ENCODE assay signal across 19 cellular contexts in the genomic region with DNA sequence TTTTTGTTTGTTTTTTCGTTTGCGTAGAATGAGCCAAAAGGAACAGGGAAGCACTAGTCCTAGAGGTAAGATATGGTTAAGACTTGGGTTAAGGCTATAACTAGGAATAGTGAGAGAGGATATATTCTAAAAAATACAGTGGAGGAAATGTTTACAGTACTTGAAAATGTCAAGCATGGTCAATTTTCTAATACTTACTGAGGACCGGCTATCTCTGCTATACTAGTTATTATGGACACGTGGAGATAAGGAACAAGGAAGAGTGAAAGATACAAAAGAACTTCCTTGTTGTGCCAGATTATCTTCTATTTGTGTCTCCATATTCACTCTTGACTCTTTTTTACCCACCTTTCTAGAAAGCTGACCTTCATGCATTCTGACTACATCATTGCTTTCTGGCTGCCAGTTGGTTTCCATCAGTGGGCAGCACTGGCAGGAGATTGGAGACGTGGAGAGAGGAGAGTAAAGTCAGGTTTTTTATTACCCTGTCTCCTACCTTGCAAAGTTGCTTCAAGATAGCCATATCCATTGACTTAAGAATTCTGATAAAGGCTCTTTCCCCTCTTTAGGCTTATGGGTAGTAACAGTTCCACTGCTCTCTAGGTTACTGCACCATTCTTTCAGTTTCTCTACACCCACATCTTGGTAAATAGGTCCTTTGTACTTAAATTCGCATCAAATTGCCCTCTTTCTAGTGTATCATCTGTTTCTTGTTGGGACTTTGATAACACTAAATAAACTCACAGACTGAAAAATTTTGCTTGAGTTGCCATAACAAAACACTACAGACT. TPM values are rescaled to one million over a fixed set of nuclear protein-coding genes. Genes with fewer than 3 reads are reported as not detected.
A peak's percentile ranks its signal among the peaks of the same experiment; 100 is the strongest.
DNase-seq lines count a peak whose midpoint lies in the region; ATAC-seq, FAIRE-seq and TF ChIP-seq lines count a peak whose summit lies in the region.
"Had no signal": no experiment of that assay in that cellular context is flagged by ENCODE, and none has a peak within 500 bp of the region (broad histone marks: within the 10 kb centered on the region; RNA-seq: fewer than 3 reads in every experiment).

No MANE protein-coding gene starts in this region.

- POLR2A ChIA-PET in activated CD4-positive, alpha-beta memory T cell treated with anti-CD3 and anti-CD28 coated beads for 36 hours (lab: Charles Lee) = no interaction called here
- POLR2A ChIA-PET in activated CD4-positive, alpha-beta memory T cell treated with anti-CD3 and anti-CD28 coated beads, Interleukin-2, amount 10 ng/mL, durations not matched to agents 7 days and 5 days (lab: Charles Lee) = interaction anchor here (1.0 to 1.3 kb wide), 2 partner anchors 8 to 10 kb away, joined by 3 to 6 read pairs; partner anchors contain the start of gene RFX3

- WGBS in mesendoderm (ENCODE audit: extremely low coverage, insufficient coverage, low lambda C conversion rate) = 100% methylated on average over 2 of the region's 6 CpGs
- WGBS in mammary epithelial cell (ENCODE audit: low coverage, missing lambda C conversion rate) = 95% methylated on average over 6 of the region's 6 CpGs

- H3K4me3 ChIP-seq in mesendoderm (ENCODE audit: low read length) = no peak overlapping the region
- no peak overlapping the region for H3K4me3 ChIP-seq in mammary epithelial cell (replicated peaks in 1 of 3; ENCODE audit: insufficient read depth in 1 of 3, low read depth in 2 of 3, low read length in 3 of 3)
- H3K4me3 ChIP-seq: A549, Peyer's patch had no signal

- peaks cover 15% of the 10 kb centered on the region for H3K36me3 Mint-ChIP-seq in activated CD4-positive, alpha-beta memory T cell treated with anti-CD3 and anti-CD28 coated beads for 36 hours
- H3K36me3 Mint-ChIP-seq in activated CD4-positive, alpha-beta memory T cell treated with anti-CD3 and anti-CD28 coated beads, Interleukin-2, amount 10 ng/mL, durations not matched to agents 7 days and 5 days (ENCODE audit: low read depth) = peaks cover 47% of the 10 kb centered on the region
- H3K36me3 Mint-ChIP-seq in activated T-helper 17 cell treated with anti-CD3 and anti-CD28 coated beads, Interleukin-2, amount 50 U/mL, for 72 hours (ENCODE audit: low read depth) = no peaks in the 10 kb centered on the region

- no peak overlapping the region for H2BK120ac ChIP-seq in mesendoderm (ENCODE audit: low read depth, low read length)

- intact Hi-C loops in activated CD4-positive, alpha-beta memory T cell treated with anti-CD3 and anti-CD28 coated beads for 36 hours (cut with micrococcal nuclease) = no loop called here
- intact Hi-C loops in mammary epithelial cell (cut with micrococcal nuclease) = no loop called here

- H3K23ac ChIP-seq in mesendoderm (ENCODE audit: low read length) = no peak overlapping the region

- no peak overlapping the region for H4K5ac ChIP-seq in mesendoderm (ENCODE audit: low read length)

- H2BK15ac ChIP-seq in mesendoderm (replicated peaks; ENCODE audit: low read depth) = no peak overlapping the region

- no peak overlapping the region for H3K4me3 Mint-ChIP-seq in activated CD4-positive, alpha-beta memory T cell treated with anti-CD3 and anti-CD28 coated beads for 36 hours
- H3K4me3 Mint-ChIP-seq in activated CD4-positive, alpha-beta memory T cell treated with anti-CD3 and anti-CD28 coated beads, Interleukin-2, amount 10 ng/mL, durations not matched to agents 7 days and 5 days = no peak overlapping the region
- H3K4me3 Mint-ChIP-seq in activated T-helper 17 cell treated with anti-CD3 and anti-CD28 coated beads, Interleukin-2, amount 50 U/mL, for 72 hours = peak overlapping the region; percentile 25
- H3K4me3 Mint-ChIP-seq: H9 had no signal

- TF ChIP-seq CTCF in D721Med (IDR thresholded peaks at IDR 0.05; ENCODE audit: insufficient read depth, missing control alignments) (no peak), mammary epithelial cell (conservative IDR thresholded peaks at IDR 0.05 in 1 of 2, IDR thresholded peaks at IDR 0.05 in 1 of 2; ENCODE audit: extremely low read depth in 1 of 2, insufficient read depth in 1 of 2, low read depth in 1 of 2, low read length in 2 of 2) (no peak)

- H3K36me3 ChIP-seq in mesendoderm (ENCODE audit: control insufficient read depth, insufficient read depth, low read length) (no peaks in the 10 kb centered on the region), mammary epithelial cell (ENCODE audit: insufficient read depth, low read length) (no peaks in the 10 kb centered on the region)
- H3K36me3 ChIP-seq: Peyer's patch had no signal

- peak overlapping the region; percentile 39 for H4K8ac ChIP-seq in mesendoderm (ENCODE audit: low read depth, low read length)

- no peak for DNase-seq in activated CD4-positive, alpha-beta memory T cell treated with anti-CD3 and anti-CD28 coated beads for 36 hours
- DNase-seq in activated CD4-positive, alpha-beta memory T cell treated with anti-CD3 and anti-CD28 coated beads, Interleukin-2, amount 10 ng/mL, durations not matched to agents 7 days and 5 days = no peak
- DNase-seq in mesendoderm = no peak
- no peak for DNase-seq in D721Med (ENCODE audit: insufficient read length, low spot score)
- DNase-seq in mammary epithelial cell = no peak
- DNase-seq: COR-L47, H9, IMR-90, NCI-H1417, NCI-H1930, NCI-H2171, NCI-H510A, NCI-H82, Peyer's patch had no signal

- no peak overlapping the region for H2BK5ac ChIP-seq in mesendoderm (ENCODE audit: low read length)

- no peak overlapping the region for H3K4me2 ChIP-seq in mesendoderm (ENCODE audit: low read length)
- H3K4me2 ChIP-seq in mammary epithelial cell (ENCODE audit: insufficient read depth, low read depth, low read length) = no peak overlapping the region
- H3K4me2 ChIP-seq: A549 had no signal

- H3K9ac ChIP-seq in mesendoderm (ENCODE audit: low read length) (no peak overlapping the region), mammary epithelial cell (ENCODE audit: insufficient read depth, low read length) (no peak overlapping the region)

- H3K27ac ChIP-seq in mesendoderm (ENCODE audit: low read depth, low read length) (no peak overlapping the region), mammary epithelial cell (ENCODE audit: insufficient read depth, low read depth, low read length) (no peak overlapping the region)
- H3K27ac ChIP-seq: A549, C4-2B, Peyer's patch had no signal

- no peak overlapping the region for H3K56ac ChIP-seq in mesendoderm (ENCODE audit: low read length)

- no peak overlapping the region for H2AFZ ChIP-seq in mammary epithelial cell (ENCODE audit: low read depth, low read length)

- BruUV-seq in mammary epithelial cell (replicated peaks; lab: Mats Ljungman, UMichigan) = no TSS peak

- no peak overlapping the region for H3K18ac ChIP-seq in mesendoderm (ENCODE audit: low read length)

- H3K79me2 ChIP-seq in mesendoderm (ENCODE audit: control insufficient read depth, insufficient read depth, low read length) (no peaks in the 10 kb centered on the region), mammary epithelial cell (ENCODE audit: insufficient read depth, low read length) (peaks cover 9% of the 10 kb centered on the region)

- H2AK5ac ChIP-seq in mesendoderm (ENCODE audit: low read length) = no peak overlapping the region

- H3K27ac Mint-ChIP-seq in activated CD4-positive, alpha-beta memory T cell treated with anti-CD3 and anti-CD28 coated beads for 36 hours = peak overlapping the region; percentile 25
- H3K27ac Mint-ChIP-seq in activated CD4-positive, alpha-beta memory T cell treated with anti-CD3 and anti-CD28 coated beads, Interleukin-2, amount 10 ng/mL, durations not matched to agents 7 days and 5 days = no peak overlapping the region
- H3K27ac Mint-ChIP-seq in activated T-helper 17 cell treated with anti-CD3 and anti-CD28 coated beads, Interleukin-2, amount 50 U/mL, for 72 hours = peak overlapping the region; percentile 47
- H3K27ac Mint-ChIP-seq: H9 had no signal

- H3K79me1 ChIP-seq in mesendoderm (ENCODE audit: low read length) = no peaks in the 10 kb centered on the region

- peaks cover 26% of the 10 kb centered on the region for H3K4me1 Mint-ChIP-seq in activated CD4-positive, alpha-beta memory T cell treated with anti-CD3 and anti-CD28 coated beads for 36 hours (ENCODE audit: low read depth)
- peaks cover 13% of the 10 kb centered on the region for H3K4me1 Mint-ChIP-seq in activated CD4-positive, alpha-beta memory T cell treated with anti-CD3 and anti-CD28 coated beads, Interleukin-2, amount 10 ng/mL, durations not matched to agents 7 days and 5 days
- H3K4me1 Mint-ChIP-seq in activated T-helper 17 cell treated with anti-CD3 and anti-CD28 coated beads, Interleukin-2, amount 50 U/mL, for 72 hours = peaks cover 15% of the 10 kb centered on the region

- in situ Hi-C loops in mammary epithelial cell (cut with MboI; ENCODE audit: low sequenced_read_pairs in 2 of 2) = no loop called here

- FAIRE-seq in D721Med (lab: Jason Lieb, UNC) = no peak

- no peak overlapping the region for H3K4ac ChIP-seq in mesendoderm (ENCODE audit: low read depth, low read length)

- no peaks in the 10 kb centered on the region for H3K9me3 Mint-ChIP-seq in activated CD4-positive, alpha-beta memory T cell treated with anti-CD3 and anti-CD28 coated beads for 36 hours
- H3K9me3 Mint-ChIP-seq in activated CD4-positive, alpha-beta memory T cell treated with anti-CD3 and anti-CD28 coated beads, Interleukin-2, amount 10 ng/mL, durations not matched to agents 7 days and 5 days = no peaks in the 10 kb centered on the region
- no peaks in the 10 kb centered on the region for H3K9me3 Mint-ChIP-seq in activated T-helper 17 cell treated with anti-CD3 and anti-CD28 coated beads, Interleukin-2, amount 50 U/mL, for 72 hours

- no peaks in the 10 kb centered on the region for H3K27me3 Mint-ChIP-seq in activated CD4-positive, alpha-beta memory T cell treated with anti-CD3 and anti-CD28 coated beads for 36 hours
- no peaks in the 10 kb centered on the region for H3K27me3 Mint-ChIP-seq in activated CD4-positive, alpha-beta memory T cell treated with anti-CD3 and anti-CD28 coated beads, Interleukin-2, amount 10 ng/mL, durations not matched to agents 7 days and 5 days
- H3K27me3 Mint-ChIP-seq in activated T-helper 17 cell treated with anti-CD3 and anti-CD28 coated beads, Interleukin-2, amount 50 U/mL, for 72 hours = no peaks in the 10 kb centered on the region

- H4K20me1 ChIP-seq in mammary epithelial cell (ENCODE audit: insufficient read depth, low read length) = no peaks in the 10 kb centered on the region

- H3K27me3 ChIP-seq in mesendoderm (ENCODE audit: insufficient read depth, low read length, poor library complexity) (no peaks in the 10 kb centered on the region), mammary epithelial cell (ENCODE audit: insufficient read depth, low read length) (no peaks in the 10 kb centered on the region)
- H3K27me3 ChIP-seq: Peyer's patch had no signal

- ATAC-seq in HG02798 (IDR thresholded peaks at IDR 0.05; ENCODE audit: poor library complexity, unreplicated experiment) (peak; percentile 57), GM21619 (IDR thresholded peaks at IDR 0.05; ENCODE audit: unreplicated experiment) (no peak)
- peak; percentile 49 for ATAC-seq in activated T-helper 17 cell treated with anti-CD3 and anti-CD28 coated beads, Interleukin-2, amount 50 U/mL, for 72 hours (replicated peaks)

- no peaks in the 10 kb centered on the region for H3K4me1 ChIP-seq in mesendoderm (ENCODE audit: control insufficient read depth, low read depth, low read length)
- H3K4me1 ChIP-seq in mammary epithelial cell (ENCODE audit: insufficient read depth, low read length) = no peaks in the 10 kb centered on the region
- H3K4me1 ChIP-seq: A549, Peyer's patch had no signal

- CTCF ChIA-PET in activated CD4-positive, alpha-beta memory T cell treated with anti-CD3 and anti-CD28 coated beads for 36 hours (lab: Charles Lee) = no interaction called here
- CTCF ChIA-PET in activated CD4-positive, alpha-beta memory T cell treated with anti-CD3 and anti-CD28 coated beads, Interleukin-2, amount 10 ng/mL, durations not matched to agents 7 days and 5 days (lab: Charles Lee) = no interaction called here
- CTCF ChIA-PET in mammary epithelial cell (lab: Charles Lee; ENCODE audit: low non-redundant PET) = no interaction called here

- no peaks in the 10 kb centered on the region for H3K9me3 ChIP-seq in mammary epithelial cell (replicated peaks; ENCODE audit: insufficient read depth, low read length)
- H3K9me3 ChIP-seq: A549, Peyer's patch had no signal

- dilution Hi-C loops in mammary epithelial cell (cut with HindIII; ENCODE audit: low sequenced_read_pairs) = no loop called here

RNA-seq across cellular contexts. Expression of gene RFX3, which starts 9.0 kb away (rescaled TPM):
- total RNA-seq in activated CD4-positive, alpha-beta memory T cell treated with anti-CD3 and anti-CD28 coated beads for 36 hours = 10 to 100 TPM; 12.2 to 13.4 TPM
- total RNA-seq in activated CD4-positive, alpha-beta memory T cell treated with anti-CD3 and anti-CD28 coated beads, Interleukin-2, amount 10 ng/mL, durations not matched to agents 7 days and 5 days = 10 to 100 TPM; 13.3 to 13.8 TPM
- 10 to 100 TPM in 1 of 2 donors, 1 to 10 TPM in 1; 8.7 to 19.8 TPM for total RNA-seq in activated T-helper 17 cell treated with anti-CD3 and anti-CD28 coated beads, Interleukin-2, amount 50 U/mL, for 72 hours
- 3.3 TPM for polyA plus RNA-seq in mesendoderm (2013, experiment 1 of 2)
- polyA plus RNA-seq in mesendoderm (2013, experiment 2 of 2) = 3.6 TPM
- total RNA-seq in mammary epithelial cell = 1 to 10 TPM; 2.3 to 7.9 TPM
- polyA plus RNA-seq in mammary epithelial cell = 1.5 TPM
- 49.7 TPM for polyA minus RNA-seq in mammary epithelial cell
